8 cellular contexts compared by ENCODE assay signal in genomic region chr5:139795074-139796001, GRCh38. TPM values are rescaled to one million over a fixed set of nuclear protein-coding genes. Genes with fewer than 3 reads are reported as not detected.
DNase-seq lines count a peak whose midpoint lies in the region; ATAC-seq and TF ChIP-seq lines count a peak whose summit lies in the region.

PSD2 (plus strand) TSS chr5:139795808; CDS start chr5:139809441, 13,633 bp downstream.

- H3K27me3 ChIP-seq in sigmoid colon = peaks cover 22 to 53% (median 51%) of the 10 kb centered on the region in 3 donors

- no peak within 1 kb of the TSS for H3K27ac Mint-ChIP-seq in activated naive CD8-positive, alpha-beta T cell
- H3K27ac Mint-ChIP-seq in activated naive CD8-positive, alpha-beta T cell treated with anti-CD3 and anti-CD28 coated beads for 36 hours = no peak within 1 kb of the TSS
- peak within 1 kb of the TSS; percentile 52 for H3K27ac Mint-ChIP-seq in glutamatergic neuron (ENCODE audit: unreplicated experiment)

- intact Hi-C loops in sigmoid colon (cut with DNase I) = no loop called here

- H3K9me3 Mint-ChIP-seq in activated naive CD8-positive, alpha-beta T cell (ENCODE audit: low read depth) = no peaks in the 10 kb centered on the region
- H3K9me3 Mint-ChIP-seq in activated naive CD8-positive, alpha-beta T cell treated with anti-CD3 and anti-CD28 coated beads for 36 hours = no peaks in the 10 kb centered on the region
- H3K9me3 Mint-ChIP-seq in glutamatergic neuron (ENCODE audit: unreplicated experiment) = peaks cover 8% of the 10 kb centered on the region

- H3K4me3 Mint-ChIP-seq in activated naive CD8-positive, alpha-beta T cell = peak within 1 kb of the TSS; percentile 74
- H3K4me3 Mint-ChIP-seq in activated naive CD8-positive, alpha-beta T cell treated with anti-CD3 and anti-CD28 coated beads for 36 hours = no peak within 1 kb of the TSS
- H3K4me3 Mint-ChIP-seq in glutamatergic neuron (ENCODE audit: unreplicated experiment) = peak within 1 kb of the TSS; percentile 77

- no peak for TF ChIP-seq POLR2A in sigmoid colon (IDR thresholded peaks at IDR 0.05)

- DNase-seq in activated naive CD8-positive, alpha-beta T cell treated with anti-CD3 and anti-CD28 coated beads for 36 hours = no peak
- peak; percentile 34 to 38 for DNase-seq in activated CD4-positive, alpha-beta T cell treated with anti-CD3 and anti-CD28 coated beads, Interleukin-2, amount 50 U/mL, for 48 hours
- DNase-seq in glutamatergic neuron (peak; percentile 67), sigmoid colon (peak; percentile 71), T1000 (lab: John Stamatoyannopoulos, UW) (no peak)

- ATAC-seq in HG02885 (IDR thresholded peaks at IDR 0.05; ENCODE audit: poor library complexity, unreplicated experiment) = no peak
- no peak for ATAC-seq in HG02970 (IDR thresholded peaks at IDR 0.05; ENCODE audit: low FRiP score, unreplicated experiment)

- peaks cover 0 to 16% (median 13%) of the 10 kb centered on the region in 4 donors for H3K4me1 ChIP-seq in sigmoid colon

- TF ChIP-seq EP300 in sigmoid colon (IDR thresholded peaks at IDR 0.05) = no peak

- TF ChIP-seq CTCF in glutamatergic neuron (IDR thresholded peaks at IDR 0.05; ENCODE audit: partially characterized antibody, unreplicated experiment) (no peak), sigmoid colon (IDR thresholded peaks at IDR 0.05) (no peak)

- H3K27me3 Mint-ChIP-seq in activated naive CD8-positive, alpha-beta T cell = peaks cover 35% of the 10 kb centered on the region
- peaks cover 56% of the 10 kb centered on the region for H3K27me3 Mint-ChIP-seq in activated naive CD8-positive, alpha-beta T cell treated with anti-CD3 and anti-CD28 coated beads for 36 hours
- peaks cover 21% of the 10 kb centered on the region for H3K27me3 Mint-ChIP-seq in glutamatergic neuron (ENCODE audit: unreplicated experiment)

- peaks cover 3% of the 10 kb centered on the region for H3K4me1 Mint-ChIP-seq in activated naive CD8-positive, alpha-beta T cell (ENCODE audit: low read depth)
- no peaks in the 10 kb centered on the region for H3K4me1 Mint-ChIP-seq in activated naive CD8-positive, alpha-beta T cell treated with anti-CD3 and anti-CD28 coated beads for 36 hours
- peaks cover 3% of the 10 kb centered on the region for H3K4me1 Mint-ChIP-seq in glutamatergic neuron (ENCODE audit: low read depth, unreplicated experiment)

- 3 to 4% methylated on average over 83 of the region's 83 CpGs for WGBS in sigmoid colon, 2 donors

- no peak within 1 kb of the TSS for H3K27ac ChIP-seq in sigmoid colon

- H3K36me3 ChIP-seq in sigmoid colon = no peaks in the 10 kb centered on the region

- H3K9me3 ChIP-seq in sigmoid colon = no peaks in the 10 kb centered on the region

- H3K36me3 Mint-ChIP-seq in activated naive CD8-positive, alpha-beta T cell = no peaks in the 10 kb centered on the region
- no peaks in the 10 kb centered on the region for H3K36me3 Mint-ChIP-seq in activated naive CD8-positive, alpha-beta T cell treated with anti-CD3 and anti-CD28 coated beads for 36 hours
- H3K36me3 Mint-ChIP-seq in glutamatergic neuron (ENCODE audit: unreplicated experiment) = peaks cover 6% of the 10 kb centered on the region

- H3K4me3 ChIP-seq in sigmoid colon = peak within 1 kb of the TSS in 3 of 4 donors; percentile 34 to 49 (median 48)

RNA-seq across cellular contexts. Expression of gene PSD2, which starts in this region (rescaled TPM):
- total RNA-seq in activated naive CD8-positive, alpha-beta T cell treated with anti-CD3 and anti-CD28 coated beads for 36 hours = not detected
- 2.3 TPM for total RNA-seq in glutamatergic neuron (ENCODE audit: unreplicated experiment)
- under 1 TPM in 2 of 4 donors, not detected in 2; under 0.01 to 0.28 TPM for total RNA-seq in sigmoid colon
- polyA plus RNA-seq in sigmoid colon = under 1 TPM in 1 of 3 donors, not detected in 2; 0.10 TPM

Comparison
In these comparisons a context has a peak if more than half of its experiments do, and no peak if none do; other contexts are left out.
1. Peak in DNase-seq and H3K4me3 ChIP-seq in sigmoid colon; RNA of the gene not detected or under 1 TPM.
2. DNase-seq: peak in activated CD4-positive, alpha-beta T cell treated with anti-CD3 and anti-CD28 coated beads, Interleukin-2, amount 50 U/mL, for 48 hours (2 of 2) and glutamatergic neuron (single experiment); none in activated naive CD8-positive, alpha-beta T cell treated with anti-CD3 and anti-CD28 coated beads for 36 hours (single experiment) and T1000 (single experiment).